In the genomic region with DNA sequence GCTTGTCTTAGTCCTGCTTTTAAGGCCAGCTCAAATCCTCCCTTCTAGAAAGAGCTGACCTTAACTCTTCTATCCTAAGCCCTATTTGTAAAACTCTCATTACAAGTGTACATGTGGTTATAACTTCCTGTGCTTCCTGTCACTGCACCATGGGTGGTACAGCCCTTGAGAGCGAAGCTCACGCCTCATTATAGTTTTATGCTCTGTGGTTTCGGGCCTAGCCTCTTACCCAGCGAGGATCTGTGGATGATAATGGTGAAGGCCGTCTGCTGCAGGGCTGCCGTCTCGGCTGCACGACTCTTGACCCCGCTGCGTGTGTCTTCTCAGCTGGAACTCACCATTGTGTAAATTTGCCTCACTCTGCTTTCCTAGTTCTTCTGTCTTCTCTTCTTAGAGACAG, we compare ENCODE assay signal across 8 cellular contexts.
A peak's percentile ranks its signal among the peaks of the same experiment; 100 is the strongest.
DNase-seq lines count a peak whose midpoint lies in the region; ATAC-seq, FAIRE-seq and TF ChIP-seq lines count a peak whose summit lies in the region.

No MANE protein-coding gene starts in this region.

- peak; percentile 50 to 61 for ATAC-seq in activated CD4-positive, CD25-positive, alpha-beta regulatory T cell treated with anti-CD3 and anti-CD28 coated beads, Interleukin-2, amount 50 U/mL, for 24 hours
- ATAC-seq in HG03135 (IDR thresholded peaks at IDR 0.05; ENCODE audit: unreplicated experiment) (peak; percentile 88), foreskin keratinocyte (no peak)

- no peak for DNase-seq in activated CD4-positive, CD25-positive, alpha-beta regulatory T cell treated with anti-CD3 and anti-CD28 coated beads, Interleukin-2, amount 50 U/mL, for 72 hours
- DNase-seq in T-helper 1 cell (peak in 3 of 5 donors; percentile 8 to 84 (median 23)), foreskin keratinocyte (no peak), frontal cortex (ENCODE audit: low spot score in 2 of 2) (no peak), NCI-H2029 treated with DMSO at 0.1 percent for 48 hours (lab: John Stamatoyannopoulos, UW) (no peak), COLO668 (lab: John Stamatoyannopoulos, UW; ENCODE audit: unreplicated experiment) (no peak)

- H3K4me1 ChIP-seq in foreskin keratinocyte = peaks cover 6% of the 10 kb centered on the region

- TF ChIP-seq CTCF in foreskin keratinocyte (conservative IDR thresholded peaks at IDR 0.05) = no peak

- no peaks in the 10 kb centered on the region for H3K27me3 ChIP-seq in foreskin keratinocyte

- peak overlapping the region; percentile 69 for H3K27ac ChIP-seq in foreskin keratinocyte

- no peak for FAIRE-seq in frontal cortex (lab: Jason Lieb, UNC)

Comparison
In these comparisons a context has a peak if more than half of its experiments do, and no peak if none do; other contexts are left out.
1. DNase-seq: peak in T-helper 1 cell (3 of 5); none in activated CD4-positive, CD25-positive, alpha-beta regulatory T cell treated with anti-CD3 and anti-CD28 coated beads, Interleukin-2, amount 50 U/mL, for 72 hours (single experiment), foreskin keratinocyte (0 of 2), frontal cortex (0 of 2), NCI-H2029 treated with DMSO at 0.1 percent for 48 hours (single experiment) and COLO668 (single experiment).